1 cellular context compared by ENCODE assay signal in the genomic region with DNA sequence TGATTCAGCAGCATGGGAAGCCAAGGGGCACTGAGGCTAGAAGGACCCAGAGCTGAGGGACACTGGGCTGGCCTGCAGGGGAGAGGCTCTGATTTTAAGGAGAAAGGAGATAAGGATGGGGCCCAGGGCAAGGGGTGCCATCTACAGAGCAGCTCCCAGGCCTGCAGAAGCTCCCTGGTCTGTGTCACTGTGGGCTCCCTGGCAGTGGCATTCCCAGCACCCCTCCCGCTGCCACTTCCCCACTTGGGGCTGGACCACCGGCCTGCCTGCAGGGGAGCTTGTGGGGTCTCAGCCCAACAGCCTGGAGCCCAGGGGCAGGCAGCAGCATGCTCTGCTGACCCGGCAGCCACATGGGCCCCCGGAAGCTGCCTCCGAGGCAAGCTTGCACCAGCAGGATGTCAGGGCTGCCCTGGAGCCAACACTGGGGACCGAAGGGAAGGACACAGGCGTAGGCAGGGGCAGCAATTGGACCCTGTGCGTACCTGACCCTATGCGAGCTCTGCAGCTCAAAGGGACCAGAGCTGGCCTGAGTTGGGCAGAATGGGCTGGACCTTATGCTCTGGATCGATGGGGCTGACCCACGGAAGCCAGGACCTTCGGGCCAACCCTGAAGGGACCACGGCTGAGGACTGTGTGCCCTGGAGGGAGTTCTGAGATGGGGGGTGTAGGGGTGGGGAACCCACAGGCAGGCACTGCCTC.
TF ChIP-seq lines count a peak whose summit lies in the region.

No MANE protein-coding gene starts in this region.

TF ChIP-seq in liver, 16 proteins besides CTCF, POLR2A, EP300 and RAD21 (continued from another document):
- TF ChIP-seq REST (IDR thresholded peaks at IDR 0.05) (no peak), GABPA (IDR thresholded peaks at IDR 0.05 in 1 of 2, conservative IDR thresholded peaks at IDR 0.05 in 1 of 2) (no peak), RXRA (IDR thresholded peaks at IDR 0.05) (no peak), HNF4A (conservative IDR thresholded peaks at IDR 0.05) (no peak), ZBTB33 (IDR thresholded peaks at IDR 0.05) (no peak), MAX (IDR thresholded peaks at IDR 0.05) (no peak), HNF4G (IDR thresholded peaks at IDR 0.05) (no peak), YY1 (IDR thresholded peaks at IDR 0.05) (no peak), FOXA1 (IDR thresholded peaks at IDR 0.05) (no peak), JUND (IDR thresholded peaks at IDR 0.05) (no peak), SP1 (IDR thresholded peaks at IDR 0.05) (no peak), TAF1 (conservative IDR thresholded peaks at IDR 0.05) (no peak), NR2F2 (IDR thresholded peaks at IDR 0.05) (no peak)
- TF ChIP-seq, protein P1, sequence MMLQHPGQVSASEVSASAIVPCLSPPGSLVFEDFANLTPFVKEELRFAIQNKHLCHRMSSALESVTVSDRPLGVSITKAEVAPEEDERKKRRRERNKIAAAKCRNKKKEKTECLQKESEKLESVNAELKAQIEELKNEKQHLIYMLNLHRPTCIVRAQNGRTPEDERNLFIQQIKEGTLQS (IDR thresholded peaks at IDR 0.05): no peak
